Comparison of ENCODE assay signal across 15 cellular contexts in the genomic region with DNA sequence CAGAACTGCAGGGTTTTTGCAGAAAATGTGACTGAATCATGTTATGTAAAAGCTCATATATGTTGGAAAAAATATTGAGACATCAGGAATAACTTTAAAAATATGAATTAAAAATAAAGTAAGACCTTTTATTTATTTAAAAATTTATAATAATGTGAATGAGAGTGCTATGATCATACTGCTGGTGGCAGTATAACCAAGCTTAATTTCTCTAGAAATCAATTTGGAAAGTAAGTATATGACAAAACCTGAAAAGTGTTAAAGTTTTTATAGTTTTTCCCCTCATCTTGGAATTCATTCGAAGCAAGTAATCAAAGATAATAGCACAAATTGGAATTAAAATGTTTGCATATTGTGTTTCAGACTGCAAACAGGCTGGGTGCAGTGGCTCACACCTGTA. TPM values are rescaled to one million over a fixed set of nuclear protein-coding genes. Genes with fewer than 3 reads are reported as not detected.
DNase-seq lines count a peak whose midpoint lies in the region; ATAC-seq and TF ChIP-seq lines count a peak whose summit lies in the region.
"Had no signal": no experiment of that assay in that cellular context is flagged by ENCODE, and none has a peak within 500 bp of the region (broad histone marks: within the 10 kb centered on the region; RNA-seq: fewer than 3 reads in every experiment).

No MANE protein-coding gene starts in this region.

- no peak for ATAC-seq in HG02884 (IDR thresholded peaks at IDR 0.05; ENCODE audit: unreplicated experiment)

- H3K4me3 ChIP-seq in DOHH2 (ENCODE audit: low read length) (no peak overlapping the region), foreskin fibroblast (ENCODE audit: low read depth in 1 of 2, low read length in 2 of 2) (no peak overlapping the region), esophagus squamous epithelium (no peak overlapping the region), sigmoid colon (no peak overlapping the region)
- H3K4me3 ChIP-seq: skin epidermis, uterus had no signal

- intact Hi-C loops in esophagus squamous epithelium (cut with DNase I) (no loop called here), sigmoid colon (cut with DNase I) (no loop called here)

- peaks cover 15% of the 10 kb centered on the region for H3K36me3 ChIP-seq in DOHH2 (ENCODE audit: control insufficient read depth, low read length)
- H3K36me3 ChIP-seq in esophagus squamous epithelium: no peaks in the 10 kb centered on the region
- no peaks in the 10 kb centered on the region for H3K36me3 ChIP-seq in sigmoid colon
- H3K36me3 ChIP-seq: uterus had no signal

- TF ChIP-seq POLR2A in esophagus squamous epithelium (IDR thresholded peaks at IDR 0.05) (no peak), sigmoid colon (IDR thresholded peaks at IDR 0.05) (no peak)

- H3F3A ChIP-seq in DOHH2 (ENCODE audit: control insufficient read depth, insufficient read depth): peaks cover 7% of the 10 kb centered on the region; the same call in 1 of the 2 replicates

- H3K9me3 ChIP-seq in DOHH2 (ENCODE audit: control insufficient read depth, insufficient read depth, low read length) (no peaks in the 10 kb centered on the region), esophagus squamous epithelium (no peaks in the 10 kb centered on the region), sigmoid colon (no peaks in the 10 kb centered on the region)
- H3K9me3 ChIP-seq: uterus had no signal

- H3K27ac ChIP-seq in DOHH2 (ENCODE audit: low read depth, low read length) (no peak overlapping the region), esophagus squamous epithelium (no peak overlapping the region), sigmoid colon (no peak overlapping the region)
- H3K27ac ChIP-seq: skin epidermis, uterus had no signal

- H3K79me2 ChIP-seq in DOHH2 (ENCODE audit: control insufficient read depth, low read length): peaks cover 55% of the 10 kb centered on the region

- no peaks in the 10 kb centered on the region for H3K9me2 ChIP-seq in DOHH2 (replicated peaks; ENCODE audit: control insufficient read depth, low read length)

- WGBS in esophagus squamous epithelium, 2 donors: 68 to 86% methylated on average over 1 of the region's 1 CpG
- 50 to 83% methylated on average over 1 of the region's 1 CpG for WGBS in sigmoid colon, 2 donors

- peaks cover 24% of the 10 kb centered on the region for H3K4me1 ChIP-seq in DOHH2 (ENCODE audit: control insufficient read depth, low read length)
- peaks cover 0 to 18% (median 6%) of the 10 kb centered on the region in 3 donors for H3K4me1 ChIP-seq in esophagus squamous epithelium
- H3K4me1 ChIP-seq in sigmoid colon: peaks cover 0 to 24% (median 12%) of the 10 kb centered on the region in 4 donors
- H3K4me1 ChIP-seq: uterus had no signal

- DNase-seq in AG09319 (ENCODE audit: extremely low read depth, low read depth): no peak
- DNase-seq in RKO (ENCODE audit: low spot score): peak; percentile 16
- DNase-seq in foreskin fibroblast: peak in 1 of 2 donors; percentile 44
- DNase-seq in esophagus squamous epithelium (lab: John Stamatoyannopoulos, UW): no peak
- DNase-seq in sigmoid colon: no peak
- DNase-seq in NCI-H774 (lab: John Stamatoyannopoulos, UW): no peak
- DNase-seq: activated CD4-positive, alpha-beta T cell treated with anti-CD3 and anti-CD28 coated beads for 4 hours; activated naive CD4-positive, alpha-beta T cell treated with Interleukin-2 at 50 U/mL for 16 hours; effector memory CD4-positive, alpha-beta T cell; NCI-H2081 treated with DMSO at 0.1 percent for 48 hours; SHP77 treated with DMSO at 0.1 percent for 48 hours; uterus had no signal

- no peak overlapping the region for H3K4me2 ChIP-seq in DOHH2 (ENCODE audit: low read length)

- no peak for TF ChIP-seq EP300 in sigmoid colon (IDR thresholded peaks at IDR 0.05)

- H4K20me1 ChIP-seq in DOHH2 (ENCODE audit: control insufficient read depth, insufficient read depth, low read depth, low read length): peaks cover 5% of the 10 kb centered on the region; the same call in 1 of the 2 replicates

- no peaks in the 10 kb centered on the region for H3K27me3 ChIP-seq in DOHH2 (ENCODE audit: control insufficient read depth, low read length)
- no peaks in the 10 kb centered on the region for H3K27me3 ChIP-seq in esophagus squamous epithelium
- H3K27me3 ChIP-seq in sigmoid colon: no peaks in the 10 kb centered on the region
- H3K27me3 ChIP-seq: uterus had no signal

- TF ChIP-seq CTCF in AG09319 (IDR thresholded peaks at IDR 0.05; ENCODE audit: low read depth, low read length) (peak; percentile 33), DOHH2 (IDR thresholded peaks at IDR 0.05; ENCODE audit: low read depth, low read length, poor library complexity, severe bottlenecking) (peak; percentile 10), foreskin fibroblast (IDR thresholded peaks at IDR 0.05; ENCODE audit: low read depth, low read length) (peak; percentile 4), esophagus squamous epithelium (IDR thresholded peaks at IDR 0.05) (no peak), sigmoid colon (IDR thresholded peaks at IDR 0.05) (no peak)

RNA-seq across cellular contexts. Expression of a gene that starts 7.5 kb away (rescaled TPM):
- total RNA-seq in esophagus squamous epithelium (10 to 100 TPM in 2 of 4 donors, 1 to 10 TPM in 2; 2.0 to 15.3 (median 9.3) TPM), sigmoid colon (10 to 100 TPM in 1 of 4 donors, 1 to 10 TPM in 3; 6.1 to 10.5 (median 9.7) TPM)
- 10 to 100 TPM in 1 of 3 donors, 1 to 10 TPM in 1, under 1 TPM in 1; 0.60 to 15.4 (median 1.2) TPM for polyA plus RNA-seq in sigmoid colon

Comparison
In these comparisons a context has a peak if more than half of its experiments do, and no peak if none do; other contexts are left out.
1. CTCF ChIP-seq: peak in AG09319 (single experiment), DOHH2 (single experiment) and foreskin fibroblast (single experiment); none in esophagus squamous epithelium (0 of 6) and sigmoid colon (0 of 4).